ENCODE assay signal across 1 cellular context in the genomic region with DNA sequence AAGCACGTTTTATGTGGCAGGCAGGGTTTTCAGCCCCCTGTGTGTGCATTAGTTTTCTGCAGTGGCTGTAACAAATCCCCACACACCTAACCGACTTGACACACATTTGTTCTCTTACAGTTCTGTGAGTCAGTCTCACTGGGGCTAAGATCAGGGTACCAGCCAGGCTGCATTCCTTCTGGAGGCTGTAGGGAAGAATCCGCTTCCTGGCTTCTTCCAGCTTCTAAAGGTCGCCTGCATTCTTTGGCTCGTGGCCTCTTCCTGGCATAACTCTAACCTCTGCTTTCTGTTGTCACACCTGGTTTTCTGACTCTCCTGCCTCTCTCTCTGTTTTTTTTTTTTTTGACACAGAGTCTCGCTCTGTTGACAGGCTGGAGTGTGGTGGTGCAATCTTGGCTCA.
TF ChIP-seq lines count a peak whose summit lies in the region.

No MANE protein-coding gene starts in this region.

TF ChIP-seq in HEK293, 187 proteins besides CTCF, POLR2A, EP300 and RAD21 (continued from another document):
- TF ChIP-seq ZNF324 (tag by site-specific recombination; IDR thresholded peaks at IDR 0.05) (no peak), ZBTB1 (tag by site-specific recombination; IDR thresholded peaks at IDR 0.05) (no peak)
